ENCODE assay signal across 2 cellular contexts in the genomic region with DNA sequence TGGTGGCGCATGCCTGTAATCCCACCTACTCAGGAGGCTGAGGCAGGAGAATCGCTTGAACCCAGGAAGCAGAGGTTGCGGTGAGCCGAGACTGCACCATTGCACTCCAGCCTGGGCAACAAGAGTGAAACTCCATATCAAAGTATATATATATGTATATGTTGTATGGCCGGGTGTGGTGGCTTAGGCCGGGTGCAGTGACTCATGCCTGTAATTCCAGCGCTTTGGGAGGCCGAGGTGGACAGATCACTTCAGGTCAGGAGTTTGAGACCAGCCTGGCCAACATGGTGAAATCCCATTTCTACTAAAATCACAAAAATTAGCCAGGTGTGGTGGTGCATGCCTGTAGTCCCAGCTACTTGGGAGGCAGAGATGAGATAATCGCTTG. TPM values are rescaled to one million over a fixed set of nuclear protein-coding genes. Genes with fewer than 3 reads are reported as not detected.
"Had no signal": no experiment of that assay in that cellular context is flagged by ENCODE, and none has a peak within 500 bp of the region (broad histone marks: within the 10 kb centered on the region; RNA-seq: fewer than 3 reads in every experiment).

No MANE protein-coding gene starts in this region.

RNA-seq across cellular contexts. Expression of gene HES1, which starts 7.0 kb away (rescaled TPM):
- total RNA-seq: activated CD8-positive, alpha-beta memory T cell treated with anti-CD3 and anti-CD28 coated beads for 36 hours; activated CD8-positive, alpha-beta T cell treated with anti-CD3 and anti-CD28 coated beads for 36 hours had no signal
